ENCODE assay signal across 1 cellular context in the genomic region with DNA sequence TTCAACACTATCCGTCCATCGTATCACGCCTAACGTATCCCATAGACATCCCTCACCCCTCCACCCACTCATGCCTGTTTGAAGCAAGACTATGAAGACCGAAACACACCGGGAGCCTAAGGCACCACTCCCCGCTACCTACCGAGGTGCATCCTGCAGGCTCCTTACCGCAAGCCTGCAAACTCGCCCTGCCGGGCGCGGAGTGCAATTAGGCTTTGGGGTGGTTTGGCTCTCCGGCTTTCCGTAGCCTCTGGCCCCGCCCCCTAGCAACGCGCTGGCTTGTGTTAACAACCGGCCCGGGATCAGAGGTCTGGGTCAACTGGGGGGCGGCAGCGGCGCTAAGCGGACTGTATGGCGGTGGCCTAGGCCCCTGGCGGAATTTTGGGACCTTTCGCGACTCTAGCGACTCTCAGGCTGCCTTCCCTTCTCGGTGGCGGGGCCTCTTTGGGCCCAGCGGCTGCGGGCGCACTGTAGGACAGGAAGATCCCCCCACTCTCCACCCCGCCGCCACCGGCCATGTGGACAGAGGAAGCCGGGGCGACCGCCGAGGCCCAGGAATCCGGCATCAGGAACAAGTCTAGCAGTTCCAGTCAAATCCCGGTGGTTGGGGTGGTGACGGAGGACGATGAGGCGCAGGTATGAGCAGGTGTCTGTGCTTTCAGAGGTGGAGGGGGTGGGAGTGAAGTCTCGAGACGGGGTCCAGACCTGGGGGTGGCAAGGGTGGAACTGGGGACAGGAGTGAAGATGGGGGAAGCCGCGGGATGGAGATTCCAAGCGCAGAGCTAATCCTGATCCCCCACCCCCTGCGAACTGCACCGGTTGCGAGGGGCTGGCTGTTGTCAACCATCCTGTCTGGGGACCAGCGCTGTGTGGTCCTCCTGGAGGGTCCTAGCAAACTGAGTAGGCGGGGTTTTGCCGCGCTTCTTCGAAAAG.
TF ChIP-seq lines count a peak whose summit lies in the region.

A gene with protein sequence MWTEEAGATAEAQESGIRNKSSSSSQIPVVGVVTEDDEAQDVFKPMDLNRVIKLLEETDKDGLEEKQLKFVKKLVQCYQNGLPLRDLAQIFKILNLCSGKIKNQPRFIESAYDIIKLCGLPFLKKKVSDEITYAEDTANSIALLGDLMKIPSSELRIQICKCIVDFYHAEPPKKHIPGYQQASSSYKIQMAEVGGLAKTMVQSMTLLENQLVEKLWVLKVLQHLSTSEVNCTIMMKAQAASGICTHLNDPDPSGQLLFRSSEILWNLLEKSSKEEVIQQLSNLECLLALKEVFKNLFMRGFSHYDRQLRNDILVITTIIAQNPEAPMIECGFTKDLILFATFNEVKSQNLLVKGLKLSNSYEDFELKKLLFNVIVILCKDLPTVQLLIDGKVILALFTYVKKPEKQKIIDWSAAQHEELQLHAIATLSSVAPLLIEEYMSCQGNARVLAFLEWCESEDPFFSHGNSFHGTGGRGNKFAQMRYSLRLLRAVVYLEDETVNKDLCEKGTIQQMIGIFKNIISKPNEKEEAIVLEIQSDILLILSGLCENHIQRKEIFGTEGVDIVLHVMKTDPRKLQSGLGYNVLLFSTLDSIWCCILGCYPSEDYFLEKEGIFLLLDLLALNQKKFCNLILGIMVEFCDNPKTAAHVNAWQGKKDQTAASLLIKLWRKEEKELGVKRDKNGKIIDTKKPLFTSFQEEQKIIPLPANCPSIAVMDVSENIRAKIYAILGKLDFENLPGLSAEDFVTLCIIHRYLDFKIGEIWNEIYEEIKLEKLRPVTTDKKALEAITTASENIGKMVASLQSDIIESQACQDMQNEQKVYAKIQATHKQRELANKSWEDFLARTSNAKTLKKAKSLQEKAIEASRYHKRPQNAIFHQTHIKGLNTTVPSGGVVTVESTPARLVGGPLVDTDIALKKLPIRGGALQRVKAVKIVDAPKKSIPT (plus strand): TSS at position 266 of the 933 bp plus-strand sequence. CDS start 251 bp downstream, at position 517.

TF ChIP-seq in HEK293, 187 proteins besides CTCF, POLR2A, EP300 and RAD21 (continued from another document and continues in another):
- TF ChIP-seq, protein P1, sequence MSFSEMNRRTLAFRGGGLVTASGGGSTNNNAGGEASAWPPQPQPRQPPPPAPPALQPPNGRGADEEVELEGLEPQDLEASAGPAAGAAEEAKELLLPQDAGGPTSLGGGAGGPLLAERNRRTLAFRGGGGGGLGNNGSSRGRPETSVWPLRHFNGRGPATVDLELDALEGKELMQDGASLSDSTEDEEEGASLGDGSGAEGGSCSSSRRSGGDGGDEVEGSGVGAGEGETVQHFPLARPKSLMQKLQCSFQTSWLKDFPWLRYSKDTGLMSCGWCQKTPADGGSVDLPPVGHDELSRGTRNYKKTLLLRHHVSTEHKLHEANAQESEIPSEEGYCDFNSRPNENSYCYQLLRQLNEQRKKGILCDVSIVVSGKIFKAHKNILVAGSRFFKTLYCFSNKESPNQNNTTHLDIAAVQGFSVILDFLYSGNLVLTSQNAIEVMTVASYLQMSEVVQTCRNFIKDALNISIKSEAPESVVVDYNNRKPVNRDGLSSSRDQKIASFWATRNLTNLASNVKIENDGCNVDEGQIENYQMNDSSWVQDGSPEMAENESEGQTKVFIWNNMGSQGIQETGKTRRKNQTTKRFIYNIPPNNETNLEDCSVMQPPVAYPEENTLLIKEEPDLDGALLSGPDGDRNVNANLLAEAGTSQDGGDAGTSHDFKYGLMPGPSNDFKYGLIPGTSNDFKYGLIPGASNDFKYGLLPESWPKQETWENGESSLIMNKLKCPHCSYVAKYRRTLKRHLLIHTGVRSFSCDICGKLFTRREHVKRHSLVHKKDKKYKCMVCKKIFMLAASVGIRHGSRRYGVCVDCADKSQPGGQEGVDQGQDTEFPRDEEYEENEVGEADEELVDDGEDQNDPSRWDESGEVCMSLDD (tag by site-specific recombination; IDR thresholded peaks at IDR 0.05), result no peak
- TF ChIP-seq, protein P2, sequence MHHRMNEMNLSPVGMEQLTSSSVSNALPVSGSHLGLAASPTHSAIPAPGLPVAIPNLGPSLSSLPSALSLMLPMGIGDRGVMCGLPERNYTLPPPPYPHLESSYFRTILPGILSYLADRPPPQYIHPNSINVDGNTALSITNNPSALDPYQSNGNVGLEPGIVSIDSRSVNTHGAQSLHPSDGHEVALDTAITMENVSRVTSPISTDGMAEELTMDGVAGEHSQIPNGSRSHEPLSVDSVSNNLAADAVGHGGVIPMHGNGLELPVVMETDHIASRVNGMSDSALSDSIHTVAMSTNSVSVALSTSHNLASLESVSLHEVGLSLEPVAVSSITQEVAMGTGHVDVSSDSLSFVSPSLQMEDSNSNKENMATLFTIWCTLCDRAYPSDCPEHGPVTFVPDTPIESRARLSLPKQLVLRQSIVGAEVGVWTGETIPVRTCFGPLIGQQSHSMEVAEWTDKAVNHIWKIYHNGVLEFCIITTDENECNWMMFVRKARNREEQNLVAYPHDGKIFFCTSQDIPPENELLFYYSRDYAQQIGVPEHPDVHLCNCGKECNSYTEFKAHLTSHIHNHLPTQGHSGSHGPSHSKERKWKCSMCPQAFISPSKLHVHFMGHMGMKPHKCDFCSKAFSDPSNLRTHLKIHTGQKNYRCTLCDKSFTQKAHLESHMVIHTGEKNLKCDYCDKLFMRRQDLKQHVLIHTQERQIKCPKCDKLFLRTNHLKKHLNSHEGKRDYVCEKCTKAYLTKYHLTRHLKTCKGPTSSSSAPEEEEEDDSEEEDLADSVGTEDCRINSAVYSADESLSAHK (tag by site-specific recombination; IDR thresholded peaks at IDR 0.05), result no peak
- TF ChIP-seq ZNF221 (tag by site-specific recombination; IDR thresholded peaks at IDR 0.05; ENCODE audit: borderline replicate concordance) (no peak), ZNF776 (tag by site-specific recombination; IDR thresholded peaks at IDR 0.05; ENCODE audit: borderline replicate concordance) (no peak), HOXD13 (CRISPR knock-in tag; IDR thresholded peaks at IDR 0.05; ENCODE audit: borderline replicate concordance) (no peak), ZNF223 (tag by site-specific recombination; IDR thresholded peaks at IDR 0.05) (no peak), ZNF837 (tag by site-specific recombination; IDR thresholded peaks at IDR 0.05) (no peak), WT1 (tag by site-specific recombination; IDR thresholded peaks at IDR 0.05) (no peak), ZNF2 (tag by site-specific recombination; IDR thresholded peaks at IDR 0.05) (no peak), ZBTB7A (tag by site-specific recombination; IDR thresholded peaks at IDR 0.05; ENCODE audit: low read depth) (no peak), ZBTB1 (tag by site-specific recombination; IDR thresholded peaks at IDR 0.05) (no peak), OVOL3 (tag by site-specific recombination; IDR thresholded peaks at IDR 0.05) (no peak), ZNF426 (tag by site-specific recombination; IDR thresholded peaks at IDR 0.05) (no peak), ZNF624 (tag by site-specific recombination; IDR thresholded peaks at IDR 0.05) (no peak), SCRT1 (tag by site-specific recombination; IDR thresholded peaks at IDR 0.05; ENCODE audit: borderline replicate concordance) (no peak), TCF7L2 (IDR thresholded peaks at IDR 0.05; ENCODE audit: borderline replicate concordance, low read depth, low read length) (no peak), ZNF394 (tag by site-specific recombination; IDR thresholded peaks at IDR 0.05; ENCODE audit: borderline replicate concordance) (no peak), ZNF558 (tag by site-specific recombination; IDR thresholded peaks at IDR 0.05) (no peak), ZNF174 (tag by site-specific recombination; IDR thresholded peaks at IDR 0.05) (no peak), KLF9 (tag by site-specific recombination; IDR thresholded peaks at IDR 0.05; ENCODE audit: low read depth) (peak; percentile 85), SCRT2 (tag by site-specific recombination; IDR thresholded peaks at IDR 0.05) (no peak), ZNF138 (tag by site-specific recombination; IDR thresholded peaks at IDR 0.05; ENCODE audit: borderline replicate concordance) (no peak), ZFP37 (tag by site-specific recombination; IDR thresholded peaks at IDR 0.05) (peak; percentile 47; the same call in 1 of the 2 replicates)
- TF ChIP-seq, protein P3, sequence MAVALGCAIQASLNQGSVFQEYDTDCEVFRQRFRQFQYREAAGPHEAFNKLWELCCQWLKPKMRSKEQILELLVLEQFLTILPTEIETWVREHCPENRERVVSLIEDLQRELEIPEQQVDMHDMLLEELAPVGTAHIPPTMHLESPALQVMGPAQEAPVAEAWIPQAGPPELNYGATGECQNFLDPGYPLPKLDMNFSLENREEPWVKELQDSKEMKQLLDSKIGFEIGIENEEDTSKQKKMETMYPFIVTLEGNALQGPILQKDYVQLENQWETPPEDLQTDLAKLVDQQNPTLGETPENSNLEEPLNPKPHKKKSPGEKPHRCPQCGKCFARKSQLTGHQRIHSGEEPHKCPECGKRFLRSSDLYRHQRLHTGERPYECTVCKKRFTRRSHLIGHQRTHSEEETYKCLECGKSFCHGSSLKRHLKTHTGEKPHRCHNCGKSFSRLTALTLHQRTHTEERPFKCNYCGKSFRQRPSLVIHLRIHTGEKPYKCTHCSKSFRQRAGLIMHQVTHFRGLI (tag by site-specific recombination; IDR thresholded peaks at IDR 0.05), result no peak
- TF ChIP-seq, protein P4, sequence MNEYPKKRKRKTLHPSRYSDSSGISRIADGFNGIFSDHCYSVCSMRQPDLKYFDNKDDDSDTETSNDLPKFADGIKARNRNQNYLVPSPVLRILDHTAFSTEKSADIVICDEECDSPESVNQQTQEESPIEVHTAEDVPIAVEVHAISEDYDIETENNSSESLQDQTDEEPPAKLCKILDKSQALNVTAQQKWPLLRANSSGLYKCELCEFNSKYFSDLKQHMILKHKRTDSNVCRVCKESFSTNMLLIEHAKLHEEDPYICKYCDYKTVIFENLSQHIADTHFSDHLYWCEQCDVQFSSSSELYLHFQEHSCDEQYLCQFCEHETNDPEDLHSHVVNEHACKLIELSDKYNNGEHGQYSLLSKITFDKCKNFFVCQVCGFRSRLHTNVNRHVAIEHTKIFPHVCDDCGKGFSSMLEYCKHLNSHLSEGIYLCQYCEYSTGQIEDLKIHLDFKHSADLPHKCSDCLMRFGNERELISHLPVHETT (tag by site-specific recombination; IDR thresholded peaks at IDR 0.05), result 0 out of 2 replicates have a peak, but pooled peaks have one; percentile 43
- TF ChIP-seq, protein P5, sequence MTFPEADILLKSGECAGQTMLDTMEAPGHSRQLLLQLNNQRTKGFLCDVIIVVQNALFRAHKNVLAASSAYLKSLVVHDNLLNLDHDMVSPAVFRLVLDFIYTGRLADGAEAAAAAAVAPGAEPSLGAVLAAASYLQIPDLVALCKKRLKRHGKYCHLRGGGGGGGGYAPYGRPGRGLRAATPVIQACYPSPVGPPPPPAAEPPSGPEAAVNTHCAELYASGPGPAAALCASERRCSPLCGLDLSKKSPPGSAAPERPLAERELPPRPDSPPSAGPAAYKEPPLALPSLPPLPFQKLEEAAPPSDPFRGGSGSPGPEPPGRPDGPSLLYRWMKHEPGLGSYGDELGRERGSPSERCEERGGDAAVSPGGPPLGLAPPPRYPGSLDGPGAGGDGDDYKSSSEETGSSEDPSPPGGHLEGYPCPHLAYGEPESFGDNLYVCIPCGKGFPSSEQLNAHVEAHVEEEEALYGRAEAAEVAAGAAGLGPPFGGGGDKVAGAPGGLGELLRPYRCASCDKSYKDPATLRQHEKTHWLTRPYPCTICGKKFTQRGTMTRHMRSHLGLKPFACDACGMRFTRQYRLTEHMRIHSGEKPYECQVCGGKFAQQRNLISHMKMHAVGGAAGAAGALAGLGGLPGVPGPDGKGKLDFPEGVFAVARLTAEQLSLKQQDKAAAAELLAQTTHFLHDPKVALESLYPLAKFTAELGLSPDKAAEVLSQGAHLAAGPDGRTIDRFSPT (tag by site-specific recombination; IDR thresholded peaks at IDR 0.05), result no peak
- TF ChIP-seq, protein P6, sequence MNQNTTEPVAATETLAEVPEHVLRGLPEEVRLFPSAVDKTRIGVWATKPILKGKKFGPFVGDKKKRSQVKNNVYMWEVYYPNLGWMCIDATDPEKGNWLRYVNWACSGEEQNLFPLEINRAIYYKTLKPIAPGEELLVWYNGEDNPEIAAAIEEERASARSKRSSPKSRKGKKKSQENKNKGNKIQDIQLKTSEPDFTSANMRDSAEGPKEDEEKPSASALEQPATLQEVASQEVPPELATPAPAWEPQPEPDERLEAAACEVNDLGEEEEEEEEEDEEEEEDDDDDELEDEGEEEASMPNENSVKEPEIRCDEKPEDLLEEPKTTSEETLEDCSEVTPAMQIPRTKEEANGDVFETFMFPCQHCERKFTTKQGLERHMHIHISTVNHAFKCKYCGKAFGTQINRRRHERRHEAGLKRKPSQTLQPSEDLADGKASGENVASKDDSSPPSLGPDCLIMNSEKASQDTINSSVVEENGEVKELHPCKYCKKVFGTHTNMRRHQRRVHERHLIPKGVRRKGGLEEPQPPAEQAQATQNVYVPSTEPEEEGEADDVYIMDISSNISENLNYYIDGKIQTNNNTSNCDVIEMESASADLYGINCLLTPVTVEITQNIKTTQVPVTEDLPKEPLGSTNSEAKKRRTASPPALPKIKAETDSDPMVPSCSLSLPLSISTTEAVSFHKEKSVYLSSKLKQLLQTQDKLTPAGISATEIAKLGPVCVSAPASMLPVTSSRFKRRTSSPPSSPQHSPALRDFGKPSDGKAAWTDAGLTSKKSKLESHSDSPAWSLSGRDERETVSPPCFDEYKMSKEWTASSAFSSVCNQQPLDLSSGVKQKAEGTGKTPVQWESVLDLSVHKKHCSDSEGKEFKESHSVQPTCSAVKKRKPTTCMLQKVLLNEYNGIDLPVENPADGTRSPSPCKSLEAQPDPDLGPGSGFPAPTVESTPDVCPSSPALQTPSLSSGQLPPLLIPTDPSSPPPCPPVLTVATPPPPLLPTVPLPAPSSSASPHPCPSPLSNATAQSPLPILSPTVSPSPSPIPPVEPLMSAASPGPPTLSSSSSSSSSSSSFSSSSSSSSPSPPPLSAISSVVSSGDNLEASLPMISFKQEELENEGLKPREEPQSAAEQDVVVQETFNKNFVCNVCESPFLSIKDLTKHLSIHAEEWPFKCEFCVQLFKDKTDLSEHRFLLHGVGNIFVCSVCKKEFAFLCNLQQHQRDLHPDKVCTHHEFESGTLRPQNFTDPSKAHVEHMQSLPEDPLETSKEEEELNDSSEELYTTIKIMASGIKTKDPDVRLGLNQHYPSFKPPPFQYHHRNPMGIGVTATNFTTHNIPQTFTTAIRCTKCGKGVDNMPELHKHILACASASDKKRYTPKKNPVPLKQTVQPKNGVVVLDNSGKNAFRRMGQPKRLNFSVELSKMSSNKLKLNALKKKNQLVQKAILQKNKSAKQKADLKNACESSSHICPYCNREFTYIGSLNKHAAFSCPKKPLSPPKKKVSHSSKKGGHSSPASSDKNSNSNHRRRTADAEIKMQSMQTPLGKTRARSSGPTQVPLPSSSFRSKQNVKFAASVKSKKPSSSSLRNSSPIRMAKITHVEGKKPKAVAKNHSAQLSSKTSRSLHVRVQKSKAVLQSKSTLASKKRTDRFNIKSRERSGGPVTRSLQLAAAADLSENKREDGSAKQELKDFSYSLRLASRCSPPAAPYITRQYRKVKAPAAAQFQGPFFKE (tag by site-specific recombination; IDR thresholded peaks at IDR 0.05; ENCODE audit: borderline replicate concordance), result no peak
- TF ChIP-seq, protein P7, sequence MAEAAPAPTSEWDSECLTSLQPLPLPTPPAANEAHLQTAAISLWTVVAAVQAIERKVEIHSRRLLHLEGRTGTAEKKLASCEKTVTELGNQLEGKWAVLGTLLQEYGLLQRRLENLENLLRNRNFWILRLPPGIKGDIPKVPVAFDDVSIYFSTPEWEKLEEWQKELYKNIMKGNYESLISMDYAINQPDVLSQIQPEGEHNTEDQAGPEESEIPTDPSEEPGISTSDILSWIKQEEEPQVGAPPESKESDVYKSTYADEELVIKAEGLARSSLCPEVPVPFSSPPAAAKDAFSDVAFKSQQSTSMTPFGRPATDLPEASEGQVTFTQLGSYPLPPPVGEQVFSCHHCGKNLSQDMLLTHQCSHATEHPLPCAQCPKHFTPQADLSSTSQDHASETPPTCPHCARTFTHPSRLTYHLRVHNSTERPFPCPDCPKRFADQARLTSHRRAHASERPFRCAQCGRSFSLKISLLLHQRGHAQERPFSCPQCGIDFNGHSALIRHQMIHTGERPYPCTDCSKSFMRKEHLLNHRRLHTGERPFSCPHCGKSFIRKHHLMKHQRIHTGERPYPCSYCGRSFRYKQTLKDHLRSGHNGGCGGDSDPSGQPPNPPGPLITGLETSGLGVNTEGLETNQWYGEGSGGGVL (tag by site-specific recombination; IDR thresholded peaks at IDR 0.05), result peak; percentile 61
